In the genomic region with DNA sequence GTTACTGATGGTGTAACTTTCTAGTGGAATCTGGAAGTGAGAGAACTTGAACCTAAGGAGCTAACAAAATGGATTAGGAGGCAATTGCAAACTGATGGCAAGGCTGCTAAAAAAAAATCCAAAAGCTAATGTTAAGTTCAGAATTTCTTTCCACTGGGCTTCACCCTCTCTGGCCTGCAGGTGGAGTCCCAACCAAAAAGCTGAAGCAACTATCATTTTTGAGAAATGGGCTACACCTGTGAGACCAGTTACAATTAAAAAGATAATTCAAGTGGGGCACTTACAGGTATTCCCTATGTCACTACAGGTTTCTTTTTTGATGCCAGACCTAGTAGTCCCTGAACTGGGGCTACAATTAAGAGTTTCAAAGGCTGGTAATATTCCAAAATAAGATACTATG, we compare ENCODE assay signal across 8 cellular contexts.
A peak's percentile ranks its signal among the peaks of the same experiment; 100 is the strongest.
DNase-seq lines count a peak whose midpoint lies in the region; ATAC-seq and TF ChIP-seq lines count a peak whose summit lies in the region.

No MANE protein-coding gene starts in this region.

- ATAC-seq in GM18861 (IDR thresholded peaks at IDR 0.05; ENCODE audit: unreplicated experiment), result no peak

- no peak overlapping the region for H3K4me3 ChIP-seq in H7 (ENCODE audit: insufficient read depth, low read depth, low read length)
- H3K4me3 ChIP-seq in spleen, result no peak overlapping the region

- H3K36me3 ChIP-seq in H7 (replicated peaks; ENCODE audit: control insufficient read depth, insufficient read depth, low read length), result no peaks in the 10 kb centered on the region
- no peaks in the 10 kb centered on the region for H3K36me3 ChIP-seq in spleen

- H3K27ac ChIP-seq in VCaP, result no peak overlapping the region
- no peak overlapping the region for H3K27ac ChIP-seq in spleen

- TF ChIP-seq POLR2A in spleen (IDR thresholded peaks at IDR 0.05), result no peak

- peak; percentile 34 for DNase-seq in EH (ENCODE audit: low read depth)
- DNase-seq in H7, result peak; percentile 54
- DNase-seq in left kidney (ENCODE audit: low read depth, low spot score), result peak; percentile 30
- DNase-seq in spleen, result no peak
- no peak for DNase-seq in GOT3 (lab: John Stamatoyannopoulos, UW)
- DNase-seq in stimulated activated CD4-positive, alpha-beta T cell treated with anti-CD3 and anti-CD28 coated beads, Interleukin-12 subunit alpha, Interleukin-12 subunit beta, amount 100 ng/mL, for 4 hours, result no peak

- H3K4me1 ChIP-seq in spleen, result peaks cover 0 to 4% (median 0%) of the 10 kb centered on the region in 6 donors

- peak; percentile 68 for TF ChIP-seq CTCF in VCaP (conservative IDR thresholded peaks at IDR 0.05)
- TF ChIP-seq CTCF in spleen (IDR thresholded peaks at IDR 0.05 in 8 of 11, conservative IDR thresholded peaks at IDR 0.05 in 3 of 11), result peak in 5 of 11 experiments; percentile 8 to 49 (median 31)

- H3K9me3 ChIP-seq in spleen, result no peaks in the 10 kb centered on the region

- H3K27me3 ChIP-seq in H7 (ENCODE audit: control insufficient read depth, insufficient read depth, low read length) (no peaks in the 10 kb centered on the region), spleen (replicated peaks in 1 of 7) (no peaks in the 10 kb centered on the region)

- intact Hi-C loops in spleen (cut with DNase I; ENCODE audit: low total_unique reads), result no loop called here

Comparison
In these comparisons a context has a peak if more than half of its experiments do, and no peak if none do; other contexts are left out.
1. DNase-seq: peak in EH (single experiment), H7 (single experiment) and left kidney (single experiment); none in spleen (single experiment), GOT3 (single experiment) and stimulated activated CD4-positive, alpha-beta T cell treated with anti-CD3 and anti-CD28 coated beads, Interleukin-12 subunit alpha, Interleukin-12 subunit beta, amount 100 ng/mL, for 4 hours (single experiment).